Comparison of ENCODE assay signal across 12 cellular contexts in the genomic region with DNA sequence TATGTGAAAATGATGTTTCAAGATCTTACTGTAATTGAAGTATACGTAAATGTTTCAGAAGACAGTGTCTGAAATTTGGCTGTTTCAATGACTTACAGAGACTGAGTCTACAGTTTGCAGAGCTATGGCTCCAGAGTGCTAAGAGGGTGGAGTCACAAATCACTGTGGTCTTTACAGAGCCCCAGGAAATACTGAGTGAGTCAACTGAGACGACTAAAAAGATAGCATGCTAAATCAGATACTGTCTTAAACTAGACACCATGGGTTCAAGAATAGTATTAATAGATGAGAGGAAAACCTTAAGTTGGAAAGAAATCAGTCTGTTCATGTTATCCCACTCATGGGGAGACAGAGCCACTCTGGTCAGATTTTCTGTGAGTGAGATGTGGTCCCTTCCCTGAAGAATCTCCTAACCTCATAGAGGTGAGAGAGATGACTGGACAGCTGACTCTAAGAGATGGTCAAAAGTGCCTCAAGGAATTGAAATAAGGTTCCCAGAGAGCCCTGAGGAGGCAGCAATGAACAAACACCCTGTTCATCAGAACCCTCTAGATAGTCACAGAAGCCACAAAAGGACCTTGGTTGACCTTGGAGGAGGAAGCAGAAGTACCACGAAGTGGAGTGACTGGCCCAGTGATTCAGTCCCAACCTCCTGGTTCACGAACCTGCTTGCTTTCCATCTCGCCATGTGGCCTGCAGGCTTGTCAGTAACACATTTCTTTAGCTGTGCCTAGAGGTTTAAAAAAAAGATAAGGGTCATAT. TPM values are rescaled to one million over a fixed set of nuclear protein-coding genes. Genes with fewer than 3 reads are reported as not detected.
DNase-seq lines count a peak whose midpoint lies in the region; ATAC-seq and TF ChIP-seq lines count a peak whose summit lies in the region.
"Had no signal": no experiment of that assay in that cellular context is flagged by ENCODE, and none has a peak within 500 bp of the region (broad histone marks: within the 10 kb centered on the region; RNA-seq: fewer than 3 reads in every experiment).

No MANE protein-coding gene starts in this region.

- DNase-seq in GM04504 (ENCODE audit: low read depth) (peak; percentile 43), NB4 (ENCODE audit: low read depth) (peak; percentile 34), brain microvascular endothelial cell (peak; percentile 72), epidermal melanocyte (ENCODE audit: insufficient read length, low spot score) (no peak)
- DNase-seq: esophagus squamous epithelium, NCI-H2029 treated with DMSO at 0.1 percent for 48 hours had no signal

- in situ Hi-C loops in brain microvascular endothelial cell (cut with HindIII; ENCODE audit: low pct_ligation_motif_present, low sequenced_read_pairs), result loop anchor here (25.0 kb wide), 1 partner anchor 308 kb away; no protein-coding TSS in a partner anchor

- no peak for TF ChIP-seq POLR2A in NB4 (IDR thresholded peaks at IDR 0.05; ENCODE audit: extremely low read depth, insufficient read length)

- H3K4me3 ChIP-seq in NB4 (ENCODE audit: low read depth, low read length), result no peak overlapping the region
- H3K4me3 ChIP-seq in brain microvascular endothelial cell (ENCODE audit: low read depth, low read length), result no peak overlapping the region
- H3K4me3 ChIP-seq in mesodermal cell (ENCODE audit: extremely low read depth, insufficient read depth, low read length, poor library complexity, severe bottlenecking), result no peak overlapping the region
- H3K4me3 ChIP-seq: breast epithelium, esophagus squamous epithelium, right atrium auricular region had no signal

- no peak for TF ChIP-seq CTCF in NB4 (IDR thresholded peaks at IDR 0.05; ENCODE audit: low read depth, low read length)
- TF ChIP-seq CTCF in brain microvascular endothelial cell (IDR thresholded peaks at IDR 0.05; ENCODE audit: low read depth, low read length, missing control alignments), result peak; percentile 14

- H3K4me1 ChIP-seq in mesodermal cell (ENCODE audit: control insufficient read depth, insufficient read depth, low read length, poor library complexity, severe bottlenecking), result peaks cover 26% of the 10 kb centered on the region
- H3K4me1 ChIP-seq: breast epithelium, right atrium auricular region had no signal

- ATAC-seq in HG03521 (IDR thresholded peaks at IDR 0.05; ENCODE audit: unreplicated experiment), result no peak
- ATAC-seq in HG03457 (IDR thresholded peaks at IDR 0.05; ENCODE audit: unreplicated experiment), result no peak
- no peak for ATAC-seq in GM21447 (IDR thresholded peaks at IDR 0.05; ENCODE audit: unreplicated experiment)

- H3K9me3 ChIP-seq in mesodermal cell (ENCODE audit: control insufficient read depth, low read length), result peaks cover 5% of the 10 kb centered on the region
- H3K9me3 ChIP-seq: breast epithelium, esophagus squamous epithelium, right atrium auricular region had no signal

- H3K27me3 ChIP-seq in brain microvascular endothelial cell (replicated peaks), result no peaks in the 10 kb centered on the region
- H3K27me3 ChIP-seq: breast epithelium, esophagus squamous epithelium, right atrium auricular region had no signal

- H3K36me3 ChIP-seq in brain microvascular endothelial cell (replicated peaks) (peaks cover 9% of the 10 kb centered on the region), mesodermal cell (ENCODE audit: control insufficient read depth, insufficient read depth, low read length) (peaks cover 7% of the 10 kb centered on the region)
- H3K36me3 ChIP-seq: breast epithelium, esophagus squamous epithelium, right atrium auricular region had no signal

- H3K27ac ChIP-seq in brain microvascular endothelial cell (peak overlapping the region; percentile 77), mesodermal cell (ENCODE audit: low read depth, low read length, severe bottlenecking) (peak overlapping the region; percentile 50)
- H3K27ac ChIP-seq: breast epithelium, right atrium auricular region had no signal

- WGBS in mesodermal cell (ENCODE audit: insufficient coverage in 2 of 2), 2 experiments, result 87 to 92% methylated on average over 4 to 5 of the region's 5 CpGs

RNA-seq across cellular contexts. Expression of a gene that starts 30.2 kb away (rescaled TPM):
- 1.1 TPM for polyA plus RNA-seq in mesodermal cell (2013, experiment 1 of 2)
- not detected for polyA plus RNA-seq in mesodermal cell (2013, experiment 2 of 2)
